In the genomic region with DNA sequence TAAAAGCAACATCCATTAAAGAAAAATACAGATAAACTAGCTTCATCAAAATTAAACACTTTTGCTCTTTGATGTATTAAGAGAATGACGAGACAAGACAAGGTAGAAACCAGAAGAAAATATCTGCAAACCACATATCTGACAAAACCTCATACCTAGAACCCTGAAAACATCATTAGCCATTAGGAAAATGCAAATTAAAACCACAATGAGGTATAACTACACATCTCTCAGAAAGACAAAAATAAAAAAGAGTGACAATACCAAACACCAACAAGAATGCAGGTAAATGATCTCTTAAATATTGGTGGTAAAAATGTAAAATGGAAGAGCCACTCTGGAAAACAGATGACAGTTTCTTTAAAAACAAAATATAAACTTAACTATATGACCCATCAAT, we compare ENCODE assay signal across 7 cellular contexts.
A peak's percentile ranks its signal among the peaks of the same experiment; 100 is the strongest.
DNase-seq lines count a peak whose midpoint lies in the region; ATAC-seq lines count a peak whose summit lies in the region.
"Not testable (repeated sequence)": the region's sequence is repeated elsewhere in the genome, so short reads cannot be mapped to it uniquely, and the experiment has no call there.

No MANE protein-coding gene starts in this region.

- H3K4me3 Mint-ChIP-seq in T-helper 2 cell treated with Interferon-gamma antibody and Interleukin-4, amounts not matched to agents 5 μg/mL and 100 μg/mL, for 36 hours = not testable (repeated sequence)

- H3K4me1 Mint-ChIP-seq in T-helper 2 cell treated with Interferon-gamma antibody and Interleukin-4, amounts not matched to agents 5 μg/mL and 100 μg/mL, for 36 hours (ENCODE audit: low read depth) = peaks cover 23% of the 10 kb centered on the region

- peaks cover 48% of the 10 kb centered on the region for H3K36me3 Mint-ChIP-seq in T-helper 2 cell treated with Interferon-gamma antibody and Interleukin-4, amounts not matched to agents 5 μg/mL and 100 μg/mL, for 36 hours (ENCODE audit: low read depth)

- H3K9me3 Mint-ChIP-seq in T-helper 2 cell treated with Interferon-gamma antibody and Interleukin-4, amounts not matched to agents 5 μg/mL and 100 μg/mL, for 36 hours = not testable (repeated sequence)

- peak overlapping the region; percentile 67 for H3K27ac Mint-ChIP-seq in T-helper 2 cell treated with Interferon-gamma antibody and Interleukin-4, amounts not matched to agents 5 μg/mL and 100 μg/mL, for 36 hours

- not testable (repeated sequence) for H3K27me3 Mint-ChIP-seq in T-helper 2 cell treated with Interferon-gamma antibody and Interleukin-4, amounts not matched to agents 5 μg/mL and 100 μg/mL, for 36 hours (ENCODE audit: low read depth)

- ATAC-seq in GM18861 (IDR thresholded peaks at IDR 0.05; ENCODE audit: unreplicated experiment) (peak; percentile 71), GM19397 (IDR thresholded peaks at IDR 0.05; ENCODE audit: unreplicated experiment) (peak; percentile 57), GM21529 (IDR thresholded peaks at IDR 0.05; ENCODE audit: unreplicated experiment) (peak; percentile 84), HG02798 (IDR thresholded peaks at IDR 0.05; ENCODE audit: poor library complexity, unreplicated experiment) (peak; percentile 85), HG03108 (IDR thresholded peaks at IDR 0.05; ENCODE audit: unreplicated experiment) (peak; percentile 45), HG03457 (IDR thresholded peaks at IDR 0.05; ENCODE audit: unreplicated experiment) (peak; percentile 73)

- DNase-seq in T-helper 2 cell treated with Interferon-gamma antibody and Interleukin-4, amounts not matched to agents 5 μg/mL and 100 μg/mL, for 36 hours (ENCODE audit: low spot score) = not testable (repeated sequence)
